Comparison of ENCODE assay signal across 2 cellular contexts in the genomic region with DNA sequence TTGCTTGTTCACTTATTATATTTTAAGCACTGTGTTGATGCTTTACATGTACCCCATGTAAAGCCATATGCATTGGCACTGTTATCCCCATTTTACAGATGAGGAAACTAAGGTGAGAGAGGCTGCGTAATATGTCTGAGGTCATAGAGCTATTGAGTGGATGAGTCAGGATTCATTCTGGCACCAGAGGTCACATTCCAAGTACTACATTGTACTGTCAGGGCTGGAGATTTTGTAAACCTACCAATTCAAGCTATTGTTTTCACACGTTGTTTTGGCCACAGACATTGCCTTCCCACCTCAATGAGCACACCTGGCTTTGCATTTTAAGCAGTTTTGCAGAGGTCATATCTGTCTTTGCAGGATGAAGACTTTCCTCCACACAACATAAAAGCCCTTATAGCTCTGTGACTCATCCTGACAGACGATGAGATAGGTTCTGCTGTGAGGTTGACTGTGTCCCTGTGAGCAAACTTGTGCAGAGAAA.
TF ChIP-seq lines count a peak whose summit lies in the region.

No MANE protein-coding gene starts in this region.

TF ChIP-seq in A549, 52 proteins besides CTCF, POLR2A, EP300 and RAD21 (continued from another document):
- TF ChIP-seq, protein P1, sequence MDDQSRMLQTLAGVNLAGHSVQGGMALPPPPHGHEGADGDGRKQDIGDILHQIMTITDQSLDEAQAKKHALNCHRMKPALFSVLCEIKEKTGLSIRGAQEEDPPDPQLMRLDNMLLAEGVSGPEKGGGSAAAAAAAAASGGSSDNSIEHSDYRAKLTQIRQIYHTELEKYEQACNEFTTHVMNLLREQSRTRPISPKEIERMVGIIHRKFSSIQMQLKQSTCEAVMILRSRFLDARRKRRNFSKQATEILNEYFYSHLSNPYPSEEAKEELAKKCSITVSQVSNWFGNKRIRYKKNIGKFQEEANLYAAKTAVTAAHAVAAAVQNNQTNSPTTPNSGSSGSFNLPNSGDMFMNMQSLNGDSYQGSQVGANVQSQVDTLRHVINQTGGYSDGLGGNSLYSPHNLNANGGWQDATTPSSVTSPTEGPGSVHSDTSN (IDR thresholded peaks at IDR 0.05), result no peak
- TF ChIP-seq SMC3 (IDR thresholded peaks at IDR 0.05) (no peak), HOXA7 (CRISPR knock-in tag; IDR thresholded peaks at IDR 0.05) (no peak), RCOR1 (IDR thresholded peaks at IDR 0.05; ENCODE audit: low read depth, low read length) (0 out of 2 replicates have a peak, but pooled peaks have one; percentile 47), POLR2AphosphoS2 (conservative IDR thresholded peaks at IDR 0.05; ENCODE audit: low read length) (no peak), CBX8 (IDR thresholded peaks at IDR 0.05) (no peak)
- TF ChIP-seq, protein P2, sequence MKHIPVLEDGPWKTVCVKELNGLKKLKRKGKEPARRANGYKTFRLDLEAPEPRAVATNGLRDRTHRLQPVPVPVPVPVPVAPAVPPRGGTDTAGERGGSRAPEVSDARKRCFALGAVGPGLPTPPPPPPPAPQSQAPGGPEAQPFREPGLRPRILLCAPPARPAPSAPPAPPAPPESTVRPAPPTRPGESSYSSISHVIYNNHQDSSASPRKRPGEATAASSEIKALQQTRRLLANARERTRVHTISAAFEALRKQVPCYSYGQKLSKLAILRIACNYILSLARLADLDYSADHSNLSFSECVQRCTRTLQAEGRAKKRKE (CRISPR knock-in tag; IDR thresholded peaks at IDR 0.05; ENCODE audit: low read depth), result no peak
- TF ChIP-seq, protein P3, sequence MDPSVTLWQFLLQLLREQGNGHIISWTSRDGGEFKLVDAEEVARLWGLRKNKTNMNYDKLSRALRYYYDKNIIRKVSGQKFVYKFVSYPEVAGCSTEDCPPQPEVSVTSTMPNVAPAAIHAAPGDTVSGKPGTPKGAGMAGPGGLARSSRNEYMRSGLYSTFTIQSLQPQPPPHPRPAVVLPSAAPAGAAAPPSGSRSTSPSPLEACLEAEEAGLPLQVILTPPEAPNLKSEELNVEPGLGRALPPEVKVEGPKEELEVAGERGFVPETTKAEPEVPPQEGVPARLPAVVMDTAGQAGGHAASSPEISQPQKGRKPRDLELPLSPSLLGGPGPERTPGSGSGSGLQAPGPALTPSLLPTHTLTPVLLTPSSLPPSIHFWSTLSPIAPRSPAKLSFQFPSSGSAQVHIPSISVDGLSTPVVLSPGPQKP (IDR thresholded peaks at IDR 0.05; ENCODE audit: low read depth, low read length), result no peak

TF ChIP-seq in SK-N-SH treated with all-trans-retinoic acid at 6 μM for 48 hours, 23 proteins besides CTCF, POLR2A, EP300 and RAD21 (continued from another document):
- no peak for TF ChIP-seq RARB (CRISPR knock-in tag; IDR thresholded peaks at IDR 0.05)
- no peak for TF ChIP-seq ZNF8 (CRISPR knock-in tag; IDR thresholded peaks at IDR 0.05)
- TF ChIP-seq TOX (CRISPR knock-in tag; IDR thresholded peaks at IDR 0.05; ENCODE audit: borderline replicate concordance), result no peak
- no peak for TF ChIP-seq ZFP3 (CRISPR knock-in tag; IDR thresholded peaks at IDR 0.05)
- TF ChIP-seq PPARA (CRISPR knock-in tag; IDR thresholded peaks at IDR 0.05; ENCODE audit: borderline replicate concordance), result no peak
- TF ChIP-seq CSDC2 (CRISPR knock-in tag; IDR thresholded peaks at IDR 0.05), result no peak
- TF ChIP-seq TCF4 (CRISPR knock-in tag; IDR thresholded peaks at IDR 0.05; ENCODE audit: borderline replicate concordance), result no peak
- TF ChIP-seq, protein P4, sequence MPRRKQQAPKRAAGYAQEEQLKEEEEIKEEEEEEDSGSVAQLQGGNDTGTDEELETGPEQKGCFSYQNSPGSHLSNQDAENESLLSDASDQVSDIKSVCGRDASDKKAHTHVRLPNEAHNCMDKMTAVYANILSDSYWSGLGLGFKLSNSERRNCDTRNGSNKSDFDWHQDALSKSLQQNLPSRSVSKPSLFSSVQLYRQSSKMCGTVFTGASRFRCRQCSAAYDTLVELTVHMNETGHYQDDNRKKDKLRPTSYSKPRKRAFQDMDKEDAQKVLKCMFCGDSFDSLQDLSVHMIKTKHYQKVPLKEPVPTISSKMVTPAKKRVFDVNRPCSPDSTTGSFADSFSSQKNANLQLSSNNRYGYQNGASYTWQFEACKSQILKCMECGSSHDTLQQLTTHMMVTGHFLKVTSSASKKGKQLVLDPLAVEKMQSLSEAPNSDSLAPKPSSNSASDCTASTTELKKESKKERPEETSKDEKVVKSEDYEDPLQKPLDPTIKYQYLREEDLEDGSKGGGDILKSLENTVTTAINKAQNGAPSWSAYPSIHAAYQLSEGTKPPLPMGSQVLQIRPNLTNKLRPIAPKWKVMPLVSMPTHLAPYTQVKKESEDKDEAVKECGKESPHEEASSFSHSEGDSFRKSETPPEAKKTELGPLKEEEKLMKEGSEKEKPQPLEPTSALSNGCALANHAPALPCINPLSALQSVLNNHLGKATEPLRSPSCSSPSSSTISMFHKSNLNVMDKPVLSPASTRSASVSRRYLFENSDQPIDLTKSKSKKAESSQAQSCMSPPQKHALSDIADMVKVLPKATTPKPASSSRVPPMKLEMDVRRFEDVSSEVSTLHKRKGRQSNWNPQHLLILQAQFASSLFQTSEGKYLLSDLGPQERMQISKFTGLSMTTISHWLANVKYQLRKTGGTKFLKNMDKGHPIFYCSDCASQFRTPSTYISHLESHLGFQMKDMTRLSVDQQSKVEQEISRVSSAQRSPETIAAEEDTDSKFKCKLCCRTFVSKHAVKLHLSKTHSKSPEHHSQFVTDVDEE (CRISPR knock-in tag; IDR thresholded peaks at IDR 0.05), result no peak
- TF ChIP-seq, protein P5, sequence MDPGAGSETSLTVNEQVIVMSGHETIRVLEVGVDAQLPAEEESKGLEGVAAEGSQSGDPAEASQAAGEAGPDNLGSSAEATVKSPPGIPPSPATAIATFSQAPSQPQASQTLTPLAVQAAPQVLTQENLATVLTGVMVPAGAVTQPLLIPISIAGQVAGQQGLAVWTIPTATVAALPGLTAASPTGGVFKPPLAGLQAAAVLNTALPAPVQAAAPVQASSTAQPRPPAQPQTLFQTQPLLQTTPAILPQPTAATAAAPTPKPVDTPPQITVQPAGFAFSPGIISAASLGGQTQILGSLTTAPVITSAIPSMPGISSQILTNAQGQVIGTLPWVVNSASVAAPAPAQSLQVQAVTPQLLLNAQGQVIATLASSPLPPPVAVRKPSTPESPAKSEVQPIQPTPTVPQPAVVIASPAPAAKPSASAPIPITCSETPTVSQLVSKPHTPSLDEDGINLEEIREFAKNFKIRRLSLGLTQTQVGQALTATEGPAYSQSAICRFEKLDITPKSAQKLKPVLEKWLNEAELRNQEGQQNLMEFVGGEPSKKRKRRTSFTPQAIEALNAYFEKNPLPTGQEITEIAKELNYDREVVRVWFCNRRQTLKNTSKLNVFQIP (CRISPR knock-in tag; IDR thresholded peaks at IDR 0.05; ENCODE audit: borderline replicate concordance, low read depth), result no peak
- TF ChIP-seq SNAI2 (CRISPR knock-in tag; IDR thresholded peaks at IDR 0.05), result no peak
- TF ChIP-seq ZC3H10 (CRISPR knock-in tag; IDR thresholded peaks at IDR 0.05), result no peak
- no peak for TF ChIP-seq ARNTL (CRISPR knock-in tag; IDR thresholded peaks at IDR 0.05; ENCODE audit: borderline replicate concordance, low read depth)
- TF ChIP-seq, protein P6, sequence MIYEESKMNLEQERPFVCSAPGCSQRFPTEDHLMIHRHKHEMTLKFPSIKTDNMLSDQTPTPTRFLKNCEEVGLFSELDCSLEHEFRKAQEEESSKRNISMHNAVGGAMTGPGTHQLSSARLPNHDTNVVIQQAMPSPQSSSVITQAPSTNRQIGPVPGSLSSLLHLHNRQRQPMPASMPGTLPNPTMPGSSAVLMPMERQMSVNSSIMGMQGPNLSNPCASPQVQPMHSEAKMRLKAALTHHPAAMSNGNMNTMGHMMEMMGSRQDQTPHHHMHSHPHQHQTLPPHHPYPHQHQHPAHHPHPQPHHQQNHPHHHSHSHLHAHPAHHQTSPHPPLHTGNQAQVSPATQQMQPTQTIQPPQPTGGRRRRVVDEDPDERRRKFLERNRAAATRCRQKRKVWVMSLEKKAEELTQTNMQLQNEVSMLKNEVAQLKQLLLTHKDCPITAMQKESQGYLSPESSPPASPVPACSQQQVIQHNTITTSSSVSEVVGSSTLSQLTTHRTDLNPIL (CRISPR knock-in tag; IDR thresholded peaks at IDR 0.05; ENCODE audit: low read depth), result no peak
TF ChIP-seq in SK-N-SH treated with all-trans-retinoic acid at 6 μM for 48 hours: peak in this region for 0.
